In the genomic region with DNA sequence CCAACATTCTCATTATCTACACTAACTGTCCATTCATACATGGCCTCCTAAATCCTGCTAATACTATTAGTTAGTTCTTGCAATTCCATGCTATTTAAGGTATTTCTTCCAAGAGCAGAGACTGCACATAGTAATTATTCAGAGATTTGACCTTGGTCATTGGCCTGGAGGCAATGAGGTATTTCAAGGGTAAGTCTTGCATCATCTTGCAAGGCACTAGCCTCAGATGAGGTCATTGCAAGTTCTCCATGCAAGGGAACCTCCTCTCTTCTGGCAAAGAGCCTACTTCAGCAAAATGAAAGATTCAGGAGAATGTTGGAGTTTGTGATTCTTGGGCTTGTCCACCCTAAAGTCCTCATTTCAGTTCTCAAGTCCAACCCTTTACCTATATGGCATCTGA, we compare ENCODE assay signal across 27 cellular contexts. TPM values are rescaled to one million over a fixed set of nuclear protein-coding genes. Genes with fewer than 3 reads are reported as not detected.
DNase-seq lines count a peak whose midpoint lies in the region; ATAC-seq lines count a peak whose summit lies in the region.
"Had no signal": no experiment of that assay in that cellular context is flagged by ENCODE, and none has a peak within 500 bp of the region (broad histone marks: within the 10 kb centered on the region; RNA-seq: fewer than 3 reads in every experiment).

No MANE protein-coding gene starts in this region.

- no peak overlapping the region for H2BK15ac ChIP-seq in mesenchymal stem cell (ENCODE audit: low read depth, poor library complexity, severe bottlenecking)

- H2BK5ac ChIP-seq in mesenchymal stem cell (ENCODE audit: low read depth, low read length, poor library complexity, severe bottlenecking) = no peak overlapping the region

- no peaks in the 10 kb centered on the region for H3K79me1 ChIP-seq in mesenchymal stem cell (replicated peaks; ENCODE audit: low read length, poor library complexity, severe bottlenecking)

- DNase-seq in EL (peak; percentile 75), RPMI7951 (ENCODE audit: low read depth) (peak; percentile 43), fibroblast of gingiva (ENCODE audit: low read depth) (peak; percentile 54), mesenchymal stem cell (peak; percentile 16), COLO829 (ENCODE audit: low spot score) (no peak), putamen (ENCODE audit: low spot score) (no peak)
- no peak for DNase-seq in activated effector memory CD4-positive, alpha-beta T cell treated with Interleukin-2 at 50 U/mL for 16 hours
- DNase-seq: activated B cell treated with CpG ODN at 0.5 μM for 24 hours; activated CD4-positive, alpha-beta T cell treated with anti-CD3 and anti-CD28 coated beads, Interleukin-2, amount 50 U/mL, for 48 hours; activated CD8-positive, alpha-beta memory T cell treated with anti-CD3 and anti-CD28 coated beads, Interleukin-2, amount 50 U/mL, for 4 hours; effector memory CD4-positive, alpha-beta T cell; kidney glomerular epithelial cell; MM.1S; NCI-H1436; NCI-H2107; NCI-H510A treated with DMSO at 0.1 percent for 48 hours; PC-9; SHP77 treated with DMSO at 0.1 percent for 48 hours; SW 1271 had no signal

- H3K9me3 ChIP-seq in mesenchymal stem cell (ENCODE audit: control insufficient read depth, low read length) = no peaks in the 10 kb centered on the region
- H3K9me3 ChIP-seq: neutrophil, prostate gland had no signal

- no peak overlapping the region for H3K27ac ChIP-seq in mesenchymal stem cell (ENCODE audit: low read length, poor library complexity, severe bottlenecking)
- H3K27ac ChIP-seq: BLaER1 treated with 17β-estradiol and CSF1 and Interleukin-3, amounts not matched to agents 10 nM and 100 nM; neutrophil; PC-9; prostate gland had no signal

- ATAC-seq in HG02759 (IDR thresholded peaks at IDR 0.05; ENCODE audit: unreplicated experiment) = no peak
- ATAC-seq: activated naive CD4-positive, alpha-beta T cell treated with anti-CD3 and anti-CD28 coated beads, Interleukin-2, amount 50 U/mL, for 72 hours; activated T-helper 17 cell treated with anti-CD3 and anti-CD28 coated beads, Interleukin-2, amount 50 U/mL, for 72 hours; stimulated activated effector memory CD8-positive, alpha-beta T cell treated with anti-CD3 and anti-CD28 coated beads, Interleukin-12 subunit alpha, Interleukin-12 subunit beta, amount 100 ng/mL, for 72 hours had no signal

- no peak overlapping the region for H3K4me3 ChIP-seq in mesenchymal stem cell (ENCODE audit: insufficient read depth in 1 of 2, low read depth in 1 of 2, low read length in 2 of 2)
- H3K4me3 ChIP-seq: BLaER1 treated with 17β-estradiol and CSF1 and Interleukin-3, amounts not matched to agents 10 nM and 100 nM; PC-9; prostate gland; smooth muscle cell had no signal

- no peak overlapping the region for H2BK120ac ChIP-seq in mesenchymal stem cell (ENCODE audit: low read depth, low read length)

- no peak overlapping the region for H3K18ac ChIP-seq in mesenchymal stem cell (ENCODE audit: low read depth in 1 of 2, low read length in 2 of 2)

- H3K4ac ChIP-seq in mesenchymal stem cell (ENCODE audit: low read depth in 1 of 2, low read length in 2 of 2) = no peak overlapping the region

- H3K4me1 ChIP-seq in mesenchymal stem cell (ENCODE audit: control insufficient read depth, insufficient read depth, low read depth, low read length) = no peaks in the 10 kb centered on the region
- H3K4me1 ChIP-seq: BLaER1 treated with 17β-estradiol and CSF1 and Interleukin-3, amounts not matched to agents 10 nM and 100 nM; prostate gland had no signal

- H4K8ac ChIP-seq in mesenchymal stem cell (ENCODE audit: low read length) = no peak overlapping the region

- no peaks in the 10 kb centered on the region for H3K36me3 ChIP-seq in mesenchymal stem cell (ENCODE audit: control insufficient read depth in 1 of 2, insufficient read depth in 2 of 2, low read depth in 1 of 2, low read length in 2 of 2)
- H3K36me3 ChIP-seq: BLaER1 treated with 17β-estradiol and CSF1 and Interleukin-3, amounts not matched to agents 10 nM and 100 nM; neutrophil; prostate gland had no signal

- H3K14ac ChIP-seq in mesenchymal stem cell (ENCODE audit: low read length in 2 of 2) = no peak overlapping the region

- H3K9ac ChIP-seq in mesenchymal stem cell (ENCODE audit: low read length) = no peak overlapping the region
- H3K9ac ChIP-seq: BLaER1 treated with 17β-estradiol and CSF1 and Interleukin-3, amounts not matched to agents 10 nM and 100 nM had no signal

- no peak overlapping the region for H2AFZ ChIP-seq in mesenchymal stem cell (ENCODE audit: low read depth, low read length)
- H2AFZ ChIP-seq: PC-9 had no signal

- H3K23ac ChIP-seq in mesenchymal stem cell (ENCODE audit: low read length in 2 of 2) = no peak overlapping the region

- H3K27me3 ChIP-seq in mesenchymal stem cell (ENCODE audit: control insufficient read depth in 1 of 2, insufficient read depth in 1 of 2, low read length in 2 of 2) = no peaks in the 10 kb centered on the region
- H3K27me3 ChIP-seq: BLaER1 treated with 17β-estradiol and CSF1 and Interleukin-3, amounts not matched to agents 10 nM and 100 nM; neutrophil had no signal

- H3K4me2 ChIP-seq in mesenchymal stem cell (ENCODE audit: low read length, poor library complexity, severe bottlenecking) = no peak overlapping the region
- H3K4me2 ChIP-seq: BLaER1 treated with 17β-estradiol and CSF1 and Interleukin-3, amounts not matched to agents 10 nM and 100 nM; PC-9; smooth muscle cell had no signal

- no peak overlapping the region for H2BK12ac ChIP-seq in mesenchymal stem cell (ENCODE audit: low read length in 2 of 2)

- H4K91ac ChIP-seq in mesenchymal stem cell (ENCODE audit: low read length) = no peak overlapping the region

- no peak overlapping the region for H2AK5ac ChIP-seq in mesenchymal stem cell (ENCODE audit: low read length, severe bottlenecking)

RNA-seq across cellular contexts. Expression of a gene that starts 48.5 kb away (rescaled TPM):
- total RNA-seq in RPMI7951 (2014; rRNA removed; shearing (Covaris generic)) = 3.8 and 4.1 TPM in 2 replicates
- 0.61 TPM for polyA plus RNA-seq in mesenchymal stem cell (2013, experiment 1 of 2)
- polyA plus RNA-seq in mesenchymal stem cell (2013, experiment 2 of 2) = 0.63 TPM

Comparison
In these comparisons a context has a peak if more than half of its experiments do, and no peak if none do; other contexts are left out.
1. DNase-seq: peak in EL (single experiment), RPMI7951 (single experiment), fibroblast of gingiva (single experiment) and mesenchymal stem cell (single experiment); none in COLO829 (single experiment), activated effector memory CD4-positive, alpha-beta T cell treated with Interleukin-2 at 50 U/mL for 16 hours (single experiment) and putamen (single experiment).